1 cellular context compared by ENCODE assay signal in the genomic region with DNA sequence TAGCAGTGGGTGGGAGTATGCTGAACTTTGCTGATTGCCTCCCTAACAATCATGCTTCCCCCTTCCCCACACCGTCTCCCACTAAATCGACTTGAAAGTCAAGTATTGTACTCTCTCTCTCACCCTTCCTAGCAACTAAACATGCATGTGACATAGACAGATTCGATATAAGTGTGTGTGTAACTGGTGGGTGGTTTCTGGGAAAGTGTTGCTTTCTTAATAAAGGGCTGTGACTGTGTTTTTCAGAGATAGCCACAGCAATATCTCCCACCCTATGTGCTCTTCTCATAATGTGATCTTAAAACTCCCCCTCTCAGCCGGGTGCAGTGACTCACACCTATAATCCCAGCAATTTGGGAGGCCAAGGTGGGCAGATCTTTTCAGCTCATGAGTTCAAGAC.
TF ChIP-seq lines count a peak whose summit lies in the region.

No MANE protein-coding gene starts in this region.

TF ChIP-seq in H1, 55 proteins besides CTCF, POLR2A, EP300 and RAD21:
- TF ChIP-seq NRF1 (IDR thresholded peaks at IDR 0.05; ENCODE audit: low read depth, low read length) (no peak), CHD1 (IDR thresholded peaks at IDR 0.05; ENCODE audit: low read depth, low read length) (no peak), MAFK (IDR thresholded peaks at IDR 0.05; ENCODE audit: low read depth, low read length) (no peak), HDAC6 (IDR thresholded peaks at IDR 0.05; ENCODE audit: low read depth, low read length) (no peak)
- TF ChIP-seq, protein P1, sequence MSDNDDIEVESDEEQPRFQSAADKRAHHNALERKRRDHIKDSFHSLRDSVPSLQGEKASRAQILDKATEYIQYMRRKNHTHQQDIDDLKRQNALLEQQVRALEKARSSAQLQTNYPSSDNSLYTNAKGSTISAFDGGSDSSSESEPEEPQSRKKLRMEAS (IDR thresholded peaks at IDR 0.05): no peak
